In the genomic region with DNA sequence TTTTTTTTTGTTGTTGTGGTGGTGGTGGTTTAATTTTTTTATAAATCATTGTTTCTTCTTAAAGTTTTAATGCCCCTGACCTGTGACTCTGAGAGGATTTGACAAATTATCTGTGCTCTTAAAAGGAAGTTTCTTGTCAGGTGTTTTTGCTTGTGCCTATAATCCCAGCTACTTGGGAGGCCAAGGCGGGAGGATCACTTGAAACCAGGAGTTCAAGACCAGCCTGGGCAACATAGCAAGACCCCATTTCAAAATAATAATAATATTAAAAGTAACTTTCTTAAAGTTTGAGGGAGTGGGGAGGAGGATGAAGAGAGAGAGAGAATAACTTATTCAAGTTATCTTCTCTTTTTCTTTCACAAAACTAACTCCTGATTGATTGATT, we compare ENCODE assay signal across 19 cellular contexts. TPM values are rescaled to one million over a fixed set of nuclear protein-coding genes. Genes with fewer than 3 reads are reported as not detected.
A peak's percentile ranks its signal among the peaks of the same experiment; 100 is the strongest.
DNase-seq lines count a peak whose midpoint lies in the region; ATAC-seq and TF ChIP-seq lines count a peak whose summit lies in the region.
"Had no signal": no experiment of that assay in that cellular context is flagged by ENCODE, and none has a peak within 500 bp of the region (broad histone marks: within the 10 kb centered on the region; RNA-seq: fewer than 3 reads in every experiment).

No MANE protein-coding gene starts in this region.

- CTCF ChIA-PET in activated CD8-positive, alpha-beta memory T cell treated with anti-CD3 and anti-CD28 coated beads, Interleukin-2, amount 10 ng/mL, durations not matched to agents 7 days and 5 days (lab: Charles Lee) = interaction anchor here (1.3 to 7.2 kb wide), 3 partner anchors 13 to 41 kb away, joined by 3 to 71 read pairs (median 5); a partner anchor contains a TSS

- no peaks in the 10 kb centered on the region for H4K20me1 ChIP-seq in KMS-11 (ENCODE audit: insufficient read depth)

- H3K4me3 ChIP-seq in KMS-11 (IDR thresholded peaks at IDR 0.05; ENCODE audit: insufficient read depth, low read depth, low read length) = no peak overlapping the region
- no peak overlapping the region for H3K4me3 ChIP-seq in right atrium auricular region
- no peak overlapping the region for H3K4me3 ChIP-seq in esophagus squamous epithelium
- H3K4me3 ChIP-seq: upper lobe of right lung had no signal

- peaks cover 41% of the 10 kb centered on the region for H3K36me3 Mint-ChIP-seq in activated CD8-positive, alpha-beta memory T cell treated with anti-CD3 and anti-CD28 coated beads, Interleukin-2, amount 10 ng/mL, durations not matched to agents 7 days and 5 days
- H3K36me3 Mint-ChIP-seq in activated naive CD8-positive, alpha-beta T cell = no peaks in the 10 kb centered on the region
- peaks cover 4% of the 10 kb centered on the region for H3K36me3 Mint-ChIP-seq in nephron (ENCODE audit: low read depth)

- H3K4me1 ChIP-seq in KMS-11 (ENCODE audit: low read depth, poor library complexity, severe bottlenecking) (peaks cover 70% of the 10 kb centered on the region), right atrium auricular region (no peaks in the 10 kb centered on the region), esophagus squamous epithelium (peaks cover 0 to 23% (median 9%) of the 10 kb centered on the region in 3 donors)

- H3K9me3 ChIP-seq in right atrium auricular region (no peaks in the 10 kb centered on the region), esophagus squamous epithelium (no peaks in the 10 kb centered on the region)
- H3K9me3 ChIP-seq: upper lobe of right lung had no signal

- peak overlapping the region; percentile 43 for H3K4me3 Mint-ChIP-seq in activated CD8-positive, alpha-beta memory T cell treated with anti-CD3 and anti-CD28 coated beads, Interleukin-2, amount 10 ng/mL, durations not matched to agents 7 days and 5 days
- peak overlapping the region; percentile 73 for H3K4me3 Mint-ChIP-seq in activated naive CD8-positive, alpha-beta T cell
- H3K4me3 Mint-ChIP-seq in nephron = no peak overlapping the region
- H3K4me3 Mint-ChIP-seq: dendritic cell treated with granulocyte-macrophage colony-stimulating factor and Interleukin-4, amounts not matched to agents 40 ng/mL and 50 ng/mL, for 4 days had no signal

- no peaks in the 10 kb centered on the region for H3K27me3 Mint-ChIP-seq in activated CD8-positive, alpha-beta memory T cell treated with anti-CD3 and anti-CD28 coated beads, Interleukin-2, amount 10 ng/mL, durations not matched to agents 7 days and 5 days
- H3K27me3 Mint-ChIP-seq in activated naive CD8-positive, alpha-beta T cell = no peaks in the 10 kb centered on the region
- no peaks in the 10 kb centered on the region for H3K27me3 Mint-ChIP-seq in nephron (ENCODE audit: low read depth)

- TF ChIP-seq POLR2A in esophagus squamous epithelium (IDR thresholded peaks at IDR 0.05) = no peak

- H3K4me2 ChIP-seq in KMS-11 = peak overlapping the region; percentile 88

- H3K9me3 Mint-ChIP-seq in activated CD8-positive, alpha-beta memory T cell treated with anti-CD3 and anti-CD28 coated beads, Interleukin-2, amount 10 ng/mL, durations not matched to agents 7 days and 5 days (ENCODE audit: low read depth) = no peaks in the 10 kb centered on the region
- no peaks in the 10 kb centered on the region for H3K9me3 Mint-ChIP-seq in activated naive CD8-positive, alpha-beta T cell (ENCODE audit: low read depth)
- no peaks in the 10 kb centered on the region for H3K9me3 Mint-ChIP-seq in nephron
- H3K9me3 Mint-ChIP-seq: dendritic cell treated with granulocyte-macrophage colony-stimulating factor and Interleukin-4, amounts not matched to agents 40 ng/mL and 50 ng/mL, for 4 days had no signal

- peak overlapping the region; percentile 71 for H3K27ac ChIP-seq in KMS-11
- no peak overlapping the region for H3K27ac ChIP-seq in right atrium auricular region
- H3K27ac ChIP-seq in esophagus squamous epithelium = no peak overlapping the region

- H3K27me3 ChIP-seq in KMS-11 (ENCODE audit: insufficient read depth, low read depth) (no peaks in the 10 kb centered on the region), right atrium auricular region (no peaks in the 10 kb centered on the region), esophagus squamous epithelium (no peaks in the 10 kb centered on the region)
- H3K27me3 ChIP-seq: upper lobe of right lung had no signal

- 0 out of 2 replicates have a peak overlapping the region, but pooled peaks have one; percentile 2 for H3K9ac ChIP-seq in KMS-11

- no peaks in the 10 kb centered on the region for H3K36me3 ChIP-seq in KMS-11 (ENCODE audit: insufficient read depth)
- no peaks in the 10 kb centered on the region for H3K36me3 ChIP-seq in right atrium auricular region
- no peaks in the 10 kb centered on the region for H3K36me3 ChIP-seq in esophagus squamous epithelium
- H3K36me3 ChIP-seq: upper lobe of right lung, WERI-Rb-1 had no signal

- peak overlapping the region; percentile 48; the same call in 1 of the 2 replicates for H2AFZ ChIP-seq in KMS-11 (ENCODE audit: low read depth)

- WGBS in esophagus squamous epithelium, 2 donors = 75 to 89% methylated on average over 1 of the region's 1 CpG

- no peak for DNase-seq in activated CD8-positive, alpha-beta memory T cell treated with anti-CD3 and anti-CD28 coated beads, Interleukin-2, amount 10 ng/mL, durations not matched to agents 7 days and 5 days
- DNase-seq in activated CD8-positive, alpha-beta memory T cell treated with anti-CD3 and anti-CD28 coated beads, Interleukin-2, amount 50 U/mL, for 4 hours = no peak
- DNase-seq in right atrium auricular region (ENCODE audit: low spot score) = no peak
- DNase-seq in esophagus squamous epithelium (lab: John Stamatoyannopoulos, UW) = no peak
- DNase-seq: activated CD8-positive, alpha-beta memory T cell treated with anti-CD3 and anti-CD28 coated beads, Interleukin-2, amount 50 U/mL, for 48 hours; midbrain; NCI-H2029 treated with DMSO at 0.1 percent for 48 hours; NCI-H524; upper lobe of right lung; WERI-Rb-1 had no signal

- intact Hi-C loops in esophagus squamous epithelium (cut with DNase I) = no loop called here

- H3K4me1 Mint-ChIP-seq in activated CD8-positive, alpha-beta memory T cell treated with anti-CD3 and anti-CD28 coated beads, Interleukin-2, amount 10 ng/mL, durations not matched to agents 7 days and 5 days = peaks cover 89% of the 10 kb centered on the region
- H3K4me1 Mint-ChIP-seq in activated naive CD8-positive, alpha-beta T cell (ENCODE audit: low read depth) = peaks cover 58% of the 10 kb centered on the region
- H3K4me1 Mint-ChIP-seq in nephron = peaks cover 50% of the 10 kb centered on the region

- ATAC-seq in activated CD8-positive, alpha-beta memory T cell treated with anti-CD3 and anti-CD28 coated beads, Interleukin-2, amount 10 ng/mL, durations not matched to agents 7 days and 5 days = no peak
- no peak for ATAC-seq in GM18498 (IDR thresholded peaks at IDR 0.05; ENCODE audit: unreplicated experiment)
- ATAC-seq: upper lobe of right lung had no signal

- TF ChIP-seq CTCF in KMS-11 (conservative IDR thresholded peaks at IDR 0.05; ENCODE audit: low read depth, low read length) (no peak), nephron (IDR thresholded peaks at IDR 0.05; ENCODE audit: unreplicated experiment in 3 of 3) (no peak), right atrium auricular region (IDR thresholded peaks at IDR 0.05) (no peak), esophagus squamous epithelium (IDR thresholded peaks at IDR 0.05) (no peak)

- H3K27ac Mint-ChIP-seq in activated CD8-positive, alpha-beta memory T cell treated with anti-CD3 and anti-CD28 coated beads, Interleukin-2, amount 10 ng/mL, durations not matched to agents 7 days and 5 days = peak overlapping the region; percentile 91
- peak overlapping the region; percentile 73 for H3K27ac Mint-ChIP-seq in activated naive CD8-positive, alpha-beta T cell
- peak overlapping the region; percentile 98 to 100 (median 99) for H3K27ac Mint-ChIP-seq in nephron
- H3K27ac Mint-ChIP-seq: dendritic cell treated with granulocyte-macrophage colony-stimulating factor and Interleukin-4, amounts not matched to agents 40 ng/mL and 50 ng/mL, for 4 days had no signal

- no peaks in the 10 kb centered on the region for H3K79me2 ChIP-seq in KMS-11 (ENCODE audit: insufficient read depth, low read depth)

RNA-seq across cellular contexts. Expression of a gene that starts 12.2 kb away (rescaled TPM):
- total RNA-seq in activated CD8-positive, alpha-beta memory T cell treated with anti-CD3 and anti-CD28 coated beads, Interleukin-2, amount 10 ng/mL, durations not matched to agents 7 days and 5 days = 10 to 100 TPM; 25.0 to 32.3 TPM
- total RNA-seq in right atrium auricular region (10 to 100 TPM; 10.8 to 27.8 TPM), esophagus squamous epithelium (10 to 100 TPM; 24.4 to 38.2 (median 29.9) TPM)

RNA-seq across cellular contexts. Expression of a gene that starts 45.5 kb away (rescaled TPM):
- total RNA-seq in activated CD8-positive, alpha-beta memory T cell treated with anti-CD3 and anti-CD28 coated beads, Interleukin-2, amount 10 ng/mL, durations not matched to agents 7 days and 5 days = not detected
- not detected for total RNA-seq in right atrium auricular region
- not detected for total RNA-seq in esophagus squamous epithelium
- total RNA-seq: Calu3, G401, kidney epithelial cell, omental fat pad, upper lobe of right lung had no signal

Comparison
In these comparisons a context has a peak if more than half of its experiments do, and no peak if none do; other contexts are left out.
1. H3K4me3 Mint-ChIP-seq: peak in activated CD8-positive, alpha-beta memory T cell treated with anti-CD3 and anti-CD28 coated beads, Interleukin-2, amount 10 ng/mL, durations not matched to agents 7 days and 5 days (single experiment) and activated naive CD8-positive, alpha-beta T cell (single experiment); none in nephron (0 of 3).
2. Peak in every context shown above with its lines, with median percentiles within 50 percentile points of each other: H3K27ac Mint-ChIP-seq.